In the genomic region with DNA sequence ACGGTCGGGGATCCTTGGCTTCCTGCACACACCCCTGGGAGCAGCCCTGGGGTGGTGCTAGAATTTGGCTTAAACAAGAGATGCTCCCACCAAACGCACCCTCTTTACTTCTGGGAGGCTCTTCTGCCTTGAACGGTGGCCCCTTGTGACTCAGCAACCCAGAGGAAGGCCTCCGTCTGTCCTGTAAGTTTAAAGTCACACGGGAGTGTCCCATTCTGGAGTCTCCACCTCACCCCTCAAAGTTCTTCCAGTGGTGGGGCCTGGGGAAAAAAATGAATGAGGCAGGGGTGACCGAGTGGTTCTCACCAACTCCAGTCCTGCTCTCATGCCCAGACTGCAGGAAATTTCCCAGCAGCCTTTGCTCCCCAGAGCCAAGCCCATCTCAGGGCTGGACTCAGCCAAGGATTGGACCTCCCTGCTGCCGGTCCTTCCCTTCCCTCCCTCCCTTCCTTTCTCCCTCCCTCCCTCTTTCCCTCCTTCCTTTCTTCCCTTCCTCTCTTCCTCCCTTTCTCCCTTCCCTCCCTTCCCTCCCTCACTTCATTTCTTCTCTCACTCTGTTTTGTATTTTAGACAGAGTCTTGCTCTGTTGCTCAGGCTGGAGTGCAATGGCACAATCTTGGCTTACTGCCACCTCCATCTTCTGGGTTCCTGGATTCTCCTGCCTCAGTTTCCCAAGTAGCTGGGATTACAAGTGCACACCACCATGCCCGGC, we compare ENCODE assay signal across 10 cellular contexts. TPM values are rescaled to one million over a fixed set of nuclear protein-coding genes. Genes with fewer than 3 reads are reported as not detected.
DNase-seq lines count a peak whose midpoint lies in the region; ATAC-seq, FAIRE-seq and TF ChIP-seq lines count a peak whose summit lies in the region.
"Had no signal": no experiment of that assay in that cellular context is flagged by ENCODE, and none has a peak within 500 bp of the region (broad histone marks: within the 10 kb centered on the region; RNA-seq: fewer than 3 reads in every experiment).

No MANE protein-coding gene starts in this region.

- H3K4me3 ChIP-seq in HepG2 (replicated peaks in 1 of 3; ENCODE audit: insufficient read depth in 1 of 3, low read depth in 2 of 3, low read length in 3 of 3), result peak overlapping the region in 2 of 3 experiments; percentile 15 to 39; a peak in 3 of 6 replicates
- no peak overlapping the region for H3K4me3 ChIP-seq in right lobe of liver
- H3K4me3 ChIP-seq in SK-N-SH (ENCODE audit: low read depth in 2 of 2, low read length in 1 of 2), result peak overlapping the region; percentile 52 to 69
- H3K4me3 ChIP-seq: adrenal gland had no signal

- peak; percentile 61 for ATAC-seq in HepG2
- no peak for ATAC-seq in right lobe of liver

- H3K27me3 ChIP-seq in HepG2 (ENCODE audit: control insufficient read depth in 1 of 2, insufficient read depth in 2 of 2, low read length in 2 of 2), result peaks cover 3 to 15% of the 10 kb centered on the region in 2 experiments; a peak in 4 of 5 replicates
- H3K27me3 ChIP-seq in right lobe of liver, result no peaks in the 10 kb centered on the region
- H3K27me3 ChIP-seq in SK-N-SH (ENCODE audit: insufficient read depth), result peaks cover 14% of the 10 kb centered on the region; the same call in 1 of the 2 replicates
- H3K27me3 ChIP-seq: adrenal gland had no signal

- POLR2A ChIA-PET in HepG2 (lab: Yijun Ruan, JAX), result no interaction called here
- POLR2A ChIA-PET in SK-N-SH (lab: Yijun Ruan, JAX), result no interaction called here

- TF ChIP-seq RAD21 in HepG2 (CRISPR knock-in tag; IDR thresholded peaks at IDR 0.05), result no peak
- no peak for TF ChIP-seq RAD21 in SK-N-SH (IDR thresholded peaks at IDR 0.05; ENCODE audit: low read length)

- TF ChIP-seq CTCF in HepG2 (CRISPR knock-in tag; IDR thresholded peaks at IDR 0.05) (no peak), right lobe of liver (IDR thresholded peaks at IDR 0.05) (no peak), SK-N-SH (IDR thresholded peaks at IDR 0.05) (no peak)

- no TSS peak for BruUV-seq in HepG2 (replicated peaks; lab: Mats Ljungman, UMichigan)

- TF ChIP-seq POLR2A in HepG2 (IDR thresholded peaks at IDR 0.05; ENCODE audit: insufficient read depth in 1 of 2, low read depth in 2 of 2, low read length in 2 of 2), result peak in 1 of 2 experiments; percentile 31; a peak in 1 of 4 replicates
- no peak for TF ChIP-seq POLR2A in right lobe of liver (IDR thresholded peaks at IDR 0.05)

- no peaks in the 10 kb centered on the region for H3K9me2 ChIP-seq in SK-N-SH

- peaks cover 9% of the 10 kb centered on the region for H3F3A ChIP-seq in SK-N-SH (replicated peaks; ENCODE audit: insufficient read depth)

- DNase-seq in HepG2 (ENCODE audit: low spot score) (no peak), right lobe of liver (no peak), SK-N-SH (no peak), GM19238 (ENCODE audit: insufficient read length, low spot score) (no peak), C1 segment of cervical spinal cord (lab: John Stamatoyannopoulos, UW) (no peak), NCI-H2081 (lab: John Stamatoyannopoulos, UW) (no peak)
- DNase-seq: adrenal gland; COR-L47; NCI-H345; stimulated activated CD4-positive, alpha-beta T cell treated with anti-CD3 and anti-CD28 coated beads, Interleukin-4, amount 100 ng/mL, for 24 hours had no signal

- H3K36me3 ChIP-seq in HepG2 (replicated peaks in 1 of 2; ENCODE audit: control insufficient read depth in 1 of 2, insufficient read depth in 2 of 2, low read length in 2 of 2), result no peaks in the 10 kb centered on the region
- no peaks in the 10 kb centered on the region for H3K36me3 ChIP-seq in right lobe of liver
- H3K36me3 ChIP-seq in SK-N-SH (replicated peaks in 1 of 2; ENCODE audit: control insufficient read depth in 1 of 2, insufficient read depth in 2 of 2, low read length in 1 of 2), result no peaks in the 10 kb centered on the region
- H3K36me3 ChIP-seq: adrenal gland had no signal

- 0 out of 2 replicates have a peak, but pooled peaks cover 8% of the 10 kb centered on the region for H3K4me1 ChIP-seq in HepG2 (ENCODE audit: insufficient read depth, low read length)
- H3K4me1 ChIP-seq in right lobe of liver, result no peaks in the 10 kb centered on the region
- H3K4me1 ChIP-seq in SK-N-SH (ENCODE audit: control insufficient read depth in 1 of 2, insufficient read depth in 2 of 2, low read depth in 1 of 2, low read length in 1 of 2), result peaks cover 0 to 6% of the 10 kb centered on the region in 2 experiments; a peak in 1 of 4 replicates
- H3K4me1 ChIP-seq: adrenal gland had no signal

- H4K20me1 ChIP-seq in HepG2 (ENCODE audit: insufficient read depth, low read length), result no peaks in the 10 kb centered on the region
- no peaks in the 10 kb centered on the region for H4K20me1 ChIP-seq in SK-N-SH (ENCODE audit: insufficient read depth)

- TF ChIP-seq EP300 in HepG2 (IDR thresholded peaks at IDR 0.05; ENCODE audit: low read depth in 2 of 2, low read length in 2 of 2) (no peak), HepG2 (CRISPR knock-in tag; IDR thresholded peaks at IDR 0.05; ENCODE audit: borderline replicate concordance) (no peak), SK-N-SH (IDR thresholded peaks at IDR 0.05; ENCODE audit: borderline replicate concordance in 1 of 2, low read depth in 1 of 2, low read length in 1 of 2) (no peak)

- CTCF ChIA-PET in HepG2 (lab: Yijun Ruan, JAX; ENCODE audit: low intra/inter-chr PET ratio, low total read pairs) (no interaction called here), SK-N-SH (lab: Yijun Ruan, JAX) (interaction anchor here (0.6 kb wide), 1 partner anchor 464 kb away, joined by 3 read pairs; no protein-coding TSS in a partner anchor)

- H3K4me2 ChIP-seq in HepG2 (ENCODE audit: low read depth, low read length), result peak overlapping the region; percentile 42
- peak overlapping the region; percentile 88 for H3K4me2 ChIP-seq in SK-N-SH

- no peak overlapping the region for H3K9ac ChIP-seq in HepG2 (ENCODE audit: insufficient read depth, low read depth, low read length)
- H3K9ac ChIP-seq in SK-N-SH, result peak overlapping the region; percentile 51

- H3K9me3 ChIP-seq in HepG2 (ENCODE audit: low read length), result no peaks in the 10 kb centered on the region
- H3K9me3 ChIP-seq in right lobe of liver, result no peaks in the 10 kb centered on the region
- no peaks in the 10 kb centered on the region for H3K9me3 ChIP-seq in SK-N-SH
- H3K9me3 ChIP-seq: adrenal gland had no signal

- FAIRE-seq in HepG2 (lab: Jason Lieb, UNC), result no peak

- H2AFZ ChIP-seq in HepG2 (ENCODE audit: low read length), result no peak overlapping the region
- peak overlapping the region; percentile 52; the same call in 1 of the 2 replicates for H2AFZ ChIP-seq in SK-N-SH (ENCODE audit: low read depth)

- intact Hi-C loops in HepG2 (cut with micrococcal nuclease; ENCODE audit: unreplicated experiment) (no loop called here), right lobe of liver (cut with DNase I) (no loop called here)

- H3K27ac ChIP-seq in HepG2 (ENCODE audit: extremely low read length, insufficient read depth, low read length), result no peak overlapping the region
- no peak overlapping the region for H3K27ac ChIP-seq in right lobe of liver
- H3K27ac ChIP-seq in SK-N-SH (ENCODE audit: low read depth in 2 of 2, low read length in 1 of 2), result no peak overlapping the region
- H3K27ac ChIP-seq: adrenal gland had no signal

- WGBS in HepG2 (ENCODE audit: low lambda C conversion rate), result 19% methylated on average over 9 of the region's 9 CpGs
- 60% methylated on average over 3 of the region's 9 CpGs for WGBS in right lobe of liver (ENCODE audit: insufficient coverage, low coverage, low lambda C conversion rate, missing lambda C conversion rate)
- WGBS in SK-N-SH (ENCODE audit: low lambda C conversion rate), result 13% methylated on average over 9 of the region's 9 CpGs

- H3K79me2 ChIP-seq in HepG2 (ENCODE audit: insufficient read depth, low read length), result no peaks in the 10 kb centered on the region
- peaks cover 7% of the 10 kb centered on the region; the same call in 1 of the 2 replicates for H3K79me2 ChIP-seq in SK-N-SH (ENCODE audit: insufficient read depth)

- in situ Hi-C loops in HepG2 (cut with HindIII; ENCODE audit: extremely low pct_ligation_motif_present, low pct_unique_long_range_greater_than_20kb), result no loop called here

RNA-seq across cellular contexts. Expression of a gene that starts 11.4 kb away (rescaled TPM):
- total RNA-seq in HepG2 (2016; rRNA removed; fragmentation: Illumina TruSeq; extraction: Trizol) (not detected in 2 replicates), right lobe of liver (1 to 10 TPM in 1 of 6 experiments, under 1 TPM in 3, not detected in 2; 0.13 to 2.0 (median 0.69) TPM)
- not detected in 2 replicates for total RNA-seq in HepG2 (2016; cell fraction: cytosol; rRNA removed; fragmentation: Illumina TruSeq; extraction: Trizol; ENCODE audit: low read depth)
- total RNA-seq in HepG2 (2016; cell fraction: insoluble cytoplasmic fraction; rRNA removed; fragmentation: Illumina TruSeq; extraction: Trizol), result not detected in 2 replicates
- total RNA-seq in HepG2 (2016; cell fraction: membrane; rRNA removed; fragmentation: Illumina TruSeq; extraction: Trizol), result not detected in 2 replicates
- not detected in 2 replicates for total RNA-seq in HepG2 (2016; cell fraction: nucleus; rRNA removed; fragmentation: Illumina TruSeq; extraction: Trizol)
- polyA plus RNA-seq in HepG2 (2011; rRNA removed) (not detected in 2 replicates), SK-N-SH (2012; rRNA removed) (not detected in 2 replicates)
- polyA plus RNA-seq in HepG2 (2011; cell fraction: cytosol; rRNA removed), result not detected in 2 replicates
- not detected in 2 replicates for polyA plus RNA-seq in HepG2 (2011; cell fraction: nucleus; rRNA removed)
- not detected in 2 replicates for polyA plus RNA-seq in HepG2 (2012)
- not detected in 2 replicates for polyA plus RNA-seq in HepG2 (2016; cell fraction: cytosol; fragmentation: Illumina TruSeq; extraction: Trizol; ENCODE audit: low read depth)
- polyA plus RNA-seq in HepG2 (2016; cell fraction: insoluble cytoplasmic fraction; fragmentation: Illumina TruSeq; extraction: Trizol; ENCODE audit: low read depth), result not detected in 2 replicates
- not detected in 2 replicates for polyA plus RNA-seq in HepG2 (2016; cell fraction: membrane; fragmentation: Illumina TruSeq; extraction: Trizol; ENCODE audit: low read depth)
- polyA plus RNA-seq in HepG2 (2016; cell fraction: nucleus; fragmentation: Illumina TruSeq; extraction: Trizol; ENCODE audit: insufficient read depth, low read depth), result not detected in 2 replicates
- not detected in 2 replicates for polyA minus RNA-seq in HepG2 (2011; rRNA and poly(A)+ RNA removed; ENCODE audit: low replicate concordance)
- polyA minus RNA-seq in HepG2 (2011; cell fraction: cytosol; rRNA and poly(A)+ RNA removed), result not detected in 2 replicates
- not detected in 2 replicates for polyA minus RNA-seq in HepG2 (2011; cell fraction: nucleus; rRNA and poly(A)+ RNA removed)
- not detected in 2 replicates for polyA plus RNA-seq in SK-N-SH (2012; cell fraction: cytosol; rRNA removed)
- not detected in 2 replicates for polyA plus RNA-seq in SK-N-SH (2012; cell fraction: nucleus; rRNA removed)

RNA-seq across cellular contexts. Expression of a gene that starts 23.7 kb away (rescaled TPM):
- total RNA-seq in HepG2 (2016; rRNA removed; fragmentation: Illumina TruSeq; extraction: Trizol), result not detected in 2 replicates
- not detected in 2 replicates for total RNA-seq in HepG2 (2016; cell fraction: cytosol; rRNA removed; fragmentation: Illumina TruSeq; extraction: Trizol; ENCODE audit: low read depth)
- total RNA-seq in HepG2 (2016; cell fraction: insoluble cytoplasmic fraction; rRNA removed; fragmentation: Illumina TruSeq; extraction: Trizol), result not detected in 2 replicates
- total RNA-seq in HepG2 (2016; cell fraction: membrane; rRNA removed; fragmentation: Illumina TruSeq; extraction: Trizol), result not detected in 2 replicates
- not detected in 2 replicates for total RNA-seq in HepG2 (2016; cell fraction: nucleus; rRNA removed; fragmentation: Illumina TruSeq; extraction: Trizol)
- polyA plus RNA-seq in HepG2 (2011; rRNA removed), result not detected in 2 replicates
- polyA plus RNA-seq in HepG2 (2011; cell fraction: cytosol; rRNA removed), result not detected in 2 replicates
- not detected in 2 replicates for polyA plus RNA-seq in HepG2 (2011; cell fraction: nucleus; rRNA removed)
- polyA plus RNA-seq in HepG2 (2012), result not detected in 2 replicates
- polyA plus RNA-seq in HepG2 (2016; cell fraction: cytosol; fragmentation: Illumina TruSeq; extraction: Trizol; ENCODE audit: low read depth), result not detected in 2 replicates
- polyA plus RNA-seq in HepG2 (2016; cell fraction: insoluble cytoplasmic fraction; fragmentation: Illumina TruSeq; extraction: Trizol; ENCODE audit: low read depth), result not detected in 2 replicates
- polyA plus RNA-seq in HepG2 (2016; cell fraction: membrane; fragmentation: Illumina TruSeq; extraction: Trizol; ENCODE audit: low read depth), result not detected in 2 replicates
- polyA plus RNA-seq in HepG2 (2016; cell fraction: nucleus; fragmentation: Illumina TruSeq; extraction: Trizol; ENCODE audit: insufficient read depth, low read depth), result not detected in 2 replicates
- polyA minus RNA-seq in HepG2 (2011; rRNA and poly(A)+ RNA removed; ENCODE audit: low replicate concordance), result not detected in 2 replicates
- polyA minus RNA-seq in HepG2 (2011; cell fraction: cytosol; rRNA and poly(A)+ RNA removed), result not detected in 2 replicates
- not detected in 2 replicates for polyA minus RNA-seq in HepG2 (2011; cell fraction: nucleus; rRNA and poly(A)+ RNA removed)
- total RNA-seq in right lobe of liver, result 1 to 10 TPM in 4 of 6 experiments, not detected in 2; 4.1 to 6.0 (median 4.6) TPM
- polyA plus RNA-seq in SK-N-SH (2012; rRNA removed), result not detected in 2 replicates
- polyA plus RNA-seq in SK-N-SH (2012; cell fraction: cytosol; rRNA removed), result not detected in 2 replicates
- not detected in 2 replicates for polyA plus RNA-seq in SK-N-SH (2012; cell fraction: nucleus; rRNA removed)
- total RNA-seq: adrenal gland had no signal

RNA-seq across cellular contexts. Expression of a gene that starts 38.1 kb away (rescaled TPM):
- total RNA-seq in HepG2 (2016; rRNA removed; fragmentation: Illumina TruSeq; extraction: Trizol) (not detected in 2 replicates), right lobe of liver (under 1 TPM; 0.19 to 0.68 (median 0.36) TPM)
- total RNA-seq in HepG2 (2016; cell fraction: cytosol; rRNA removed; fragmentation: Illumina TruSeq; extraction: Trizol; ENCODE audit: low read depth), result 0.20 TPM in 1 of 2 replicates, not detected in the other
- not detected in 2 replicates for total RNA-seq in HepG2 (2016; cell fraction: insoluble cytoplasmic fraction; rRNA removed; fragmentation: Illumina TruSeq; extraction: Trizol)
- total RNA-seq in HepG2 (2016; cell fraction: membrane; rRNA removed; fragmentation: Illumina TruSeq; extraction: Trizol), result not detected in 2 replicates
- total RNA-seq in HepG2 (2016; cell fraction: nucleus; rRNA removed; fragmentation: Illumina TruSeq; extraction: Trizol), result not detected in 2 replicates
- polyA plus RNA-seq in HepG2 (2011; rRNA removed) (0.03 and 0.04 TPM in 2 replicates), SK-N-SH (2012; rRNA removed) (0.45 and 0.61 TPM in 2 replicates)
- 0.04 TPM in 1 of 2 replicates, not detected in the other for polyA plus RNA-seq in HepG2 (2011; cell fraction: cytosol; rRNA removed)
- polyA plus RNA-seq in HepG2 (2011; cell fraction: nucleus; rRNA removed), result not detected in 2 replicates
- polyA plus RNA-seq in HepG2 (2012), result not detected in 2 replicates
- polyA plus RNA-seq in HepG2 (2016; cell fraction: cytosol; fragmentation: Illumina TruSeq; extraction: Trizol; ENCODE audit: low read depth), result not detected in 2 replicates
- not detected in 2 replicates for polyA plus RNA-seq in HepG2 (2016; cell fraction: insoluble cytoplasmic fraction; fragmentation: Illumina TruSeq; extraction: Trizol; ENCODE audit: low read depth)
- polyA plus RNA-seq in HepG2 (2016; cell fraction: membrane; fragmentation: Illumina TruSeq; extraction: Trizol; ENCODE audit: low read depth), result not detected in 2 replicates
- polyA plus RNA-seq in HepG2 (2016; cell fraction: nucleus; fragmentation: Illumina TruSeq; extraction: Trizol; ENCODE audit: insufficient read depth, low read depth), result not detected in 2 replicates
- 0.12 TPM in 1 of 2 replicates, not detected in the other for polyA minus RNA-seq in HepG2 (2011; rRNA and poly(A)+ RNA removed; ENCODE audit: low replicate concordance)
- polyA minus RNA-seq in HepG2 (2011; cell fraction: cytosol; rRNA and poly(A)+ RNA removed), result not detected in 2 replicates
- polyA minus RNA-seq in HepG2 (2011; cell fraction: nucleus; rRNA and poly(A)+ RNA removed), result not detected in 2 replicates
- 0.28 and 0.49 TPM in 2 replicates for polyA plus RNA-seq in SK-N-SH (2012; cell fraction: cytosol; rRNA removed)
- 0.35 and 0.46 TPM in 2 replicates for polyA plus RNA-seq in SK-N-SH (2012; cell fraction: nucleus; rRNA removed)

RNA-seq across cellular contexts. Expression of a gene that starts 49.5 kb away (rescaled TPM):
- total RNA-seq in HepG2 (2016; rRNA removed; fragmentation: Illumina TruSeq; extraction: Trizol) (not detected in 2 replicates), right lobe of liver (10 to 100 TPM in 1 of 6 experiments, 1 to 10 TPM in 5; 2.0 to 15.3 (median 5.2) TPM)
- total RNA-seq in HepG2 (2016; cell fraction: cytosol; rRNA removed; fragmentation: Illumina TruSeq; extraction: Trizol; ENCODE audit: low read depth), result 0.18 TPM in 1 of 2 replicates, not detected in the other
- total RNA-seq in HepG2 (2016; cell fraction: insoluble cytoplasmic fraction; rRNA removed; fragmentation: Illumina TruSeq; extraction: Trizol), result not detected in 2 replicates
- not detected in 2 replicates for total RNA-seq in HepG2 (2016; cell fraction: membrane; rRNA removed; fragmentation: Illumina TruSeq; extraction: Trizol)
- not detected in 2 replicates for total RNA-seq in HepG2 (2016; cell fraction: nucleus; rRNA removed; fragmentation: Illumina TruSeq; extraction: Trizol)
- polyA plus RNA-seq in HepG2 (2011; rRNA removed) (0.32 and 0.42 TPM in 2 replicates), SK-N-SH (2012; rRNA removed) (0.44 and 0.66 TPM in 2 replicates)
- 0.12 and 0.23 TPM in 2 replicates for polyA plus RNA-seq in HepG2 (2011; cell fraction: cytosol; rRNA removed)
- 1.00 and 1.2 TPM in 2 replicates for polyA plus RNA-seq in HepG2 (2011; cell fraction: nucleus; rRNA removed)
- 0.07 and 0.17 TPM in 2 replicates for polyA plus RNA-seq in HepG2 (2012)
- not detected in 2 replicates for polyA plus RNA-seq in HepG2 (2016; cell fraction: cytosol; fragmentation: Illumina TruSeq; extraction: Trizol; ENCODE audit: low read depth)
- polyA plus RNA-seq in HepG2 (2016; cell fraction: insoluble cytoplasmic fraction; fragmentation: Illumina TruSeq; extraction: Trizol; ENCODE audit: low read depth), result not detected in 2 replicates
- not detected in 2 replicates for polyA plus RNA-seq in HepG2 (2016; cell fraction: membrane; fragmentation: Illumina TruSeq; extraction: Trizol; ENCODE audit: low read depth)
- not detected in 2 replicates for polyA plus RNA-seq in HepG2 (2016; cell fraction: nucleus; fragmentation: Illumina TruSeq; extraction: Trizol; ENCODE audit: insufficient read depth, low read depth)
- 0.05 and 0.28 TPM in 2 replicates for polyA minus RNA-seq in HepG2 (2011; rRNA and poly(A)+ RNA removed; ENCODE audit: low replicate concordance)
- polyA minus RNA-seq in HepG2 (2011; cell fraction: cytosol; rRNA and poly(A)+ RNA removed), result 0.30 TPM in 1 of 2 replicates, not detected in the other
- polyA minus RNA-seq in HepG2 (2011; cell fraction: nucleus; rRNA and poly(A)+ RNA removed), result 0.13 and 0.37 TPM in 2 replicates
- 0.30 and 0.38 TPM in 2 replicates for polyA plus RNA-seq in SK-N-SH (2012; cell fraction: cytosol; rRNA removed)
- 0.81 and 1.3 TPM in 2 replicates for polyA plus RNA-seq in SK-N-SH (2012; cell fraction: nucleus; rRNA removed)

RNA-seq across cellular contexts. Expression of a gene that starts 54.8 kb away (rescaled TPM):
- 13.0 and 22.3 TPM in 2 replicates for total RNA-seq in HepG2 (2016; rRNA removed; fragmentation: Illumina TruSeq; extraction: Trizol)
- total RNA-seq in HepG2 (2016; cell fraction: cytosol; rRNA removed; fragmentation: Illumina TruSeq; extraction: Trizol; ENCODE audit: low read depth), result 2.5 and 3.1 TPM in 2 replicates
- total RNA-seq in HepG2 (2016; cell fraction: insoluble cytoplasmic fraction; rRNA removed; fragmentation: Illumina TruSeq; extraction: Trizol), result 10.7 and 21.4 TPM in 2 replicates
- 5.2 and 6.5 TPM in 2 replicates for total RNA-seq in HepG2 (2016; cell fraction: membrane; rRNA removed; fragmentation: Illumina TruSeq; extraction: Trizol)
- total RNA-seq in HepG2 (2016; cell fraction: nucleus; rRNA removed; fragmentation: Illumina TruSeq; extraction: Trizol), result 20.2 and 21.0 TPM in 2 replicates
- 10.8 and 11.9 TPM in 2 replicates for polyA plus RNA-seq in HepG2 (2011; rRNA removed)
- polyA plus RNA-seq in HepG2 (2011; cell fraction: cytosol; rRNA removed), result 6.1 and 8.8 TPM in 2 replicates
- 83.4 and 108 TPM in 2 replicates for polyA plus RNA-seq in HepG2 (2011; cell fraction: nucleus; rRNA removed)
- 6.3 and 9.1 TPM in 2 replicates for polyA plus RNA-seq in HepG2 (2012)
- polyA plus RNA-seq in HepG2 (2016; cell fraction: cytosol; fragmentation: Illumina TruSeq; extraction: Trizol; ENCODE audit: low read depth), result 1.9 and 2.5 TPM in 2 replicates
- 13.4 and 15.6 TPM in 2 replicates for polyA plus RNA-seq in HepG2 (2016; cell fraction: insoluble cytoplasmic fraction; fragmentation: Illumina TruSeq; extraction: Trizol; ENCODE audit: low read depth)
- polyA plus RNA-seq in HepG2 (2016; cell fraction: membrane; fragmentation: Illumina TruSeq; extraction: Trizol; ENCODE audit: low read depth), result 3.6 and 4.2 TPM in 2 replicates
- polyA plus RNA-seq in HepG2 (2016; cell fraction: nucleus; fragmentation: Illumina TruSeq; extraction: Trizol; ENCODE audit: insufficient read depth, low read depth), result 51.3 and 57.5 TPM in 2 replicates
- 7.1 and 29.7 TPM in 2 replicates for polyA minus RNA-seq in HepG2 (2011; rRNA and poly(A)+ RNA removed; ENCODE audit: low replicate concordance)
- 6.3 and 6.8 TPM in 2 replicates for polyA minus RNA-seq in HepG2 (2011; cell fraction: cytosol; rRNA and poly(A)+ RNA removed)
- 19.5 and 24.3 TPM in 2 replicates for polyA minus RNA-seq in HepG2 (2011; cell fraction: nucleus; rRNA and poly(A)+ RNA removed)
- total RNA-seq in right lobe of liver, result 10 to 100 TPM in 3 of 6 experiments, 1 to 10 TPM in 3; 3.9 to 20.9 (median 11.0) TPM
- polyA plus RNA-seq in SK-N-SH (2012; rRNA removed), result 7.0 and 8.9 TPM in 2 replicates
- 3.1 and 4.3 TPM in 2 replicates for polyA plus RNA-seq in SK-N-SH (2012; cell fraction: cytosol; rRNA removed)
- 27.4 and 34.6 TPM in 2 replicates for polyA plus RNA-seq in SK-N-SH (2012; cell fraction: nucleus; rRNA removed)

Comparison
In these comparisons a context has a peak if more than half of its experiments do, and no peak if none do; other contexts are left out.
1. H3K4me3 ChIP-seq: peak in HepG2 (2 of 3) and SK-N-SH (2 of 2); none in right lobe of liver (0 of 3).